Comparison of ENCODE assay signal across 8 cellular contexts in the genomic region with DNA sequence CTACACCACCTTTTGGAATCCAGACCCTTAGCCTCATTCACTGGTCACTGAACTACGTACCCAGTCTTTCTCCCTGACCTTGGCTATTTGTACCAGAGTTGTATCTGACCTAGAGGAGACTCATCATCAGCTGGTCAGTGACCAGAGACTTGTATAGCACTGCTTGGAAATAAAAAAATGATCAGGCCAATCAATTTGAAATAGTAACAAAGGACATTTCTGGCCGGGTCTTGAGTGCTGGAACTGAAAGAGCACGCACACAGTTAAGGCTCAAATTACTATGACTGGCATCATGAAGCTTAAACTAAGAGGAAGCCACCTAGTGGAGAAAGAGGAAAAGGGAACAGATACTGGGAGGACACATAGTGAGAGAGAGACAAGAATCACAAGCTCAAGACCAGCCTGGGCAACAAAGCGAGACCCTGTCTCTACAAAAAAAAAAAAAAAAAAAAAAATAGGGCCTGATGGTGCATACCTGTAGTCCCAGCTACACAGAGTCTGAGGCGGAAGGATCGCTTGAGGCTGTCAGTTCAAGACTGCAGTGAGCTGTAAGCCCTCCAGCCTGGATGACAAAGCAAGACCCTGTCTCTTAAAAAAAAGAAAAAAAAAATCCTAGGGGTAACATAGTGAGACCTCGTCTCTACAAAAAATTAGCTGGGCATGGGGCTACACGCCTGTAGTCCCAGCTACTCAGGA. TPM values are rescaled to one million over a fixed set of nuclear protein-coding genes. Genes with fewer than 3 reads are reported as not detected.
DNase-seq lines count a peak whose midpoint lies in the region; TF ChIP-seq lines count a peak whose summit lies in the region.

No MANE protein-coding gene starts in this region.

- peak overlapping the region; percentile 18 for H3K4me3 ChIP-seq in AG04449 (ENCODE audit: low read depth, low read length)
- no peak overlapping the region for H3K4me3 ChIP-seq in LNCaP clone FGC (ENCODE audit: low read depth, low read length)

- peak overlapping the region; percentile 52 for H3K4me3 Mint-ChIP-seq in HFFc6

- H3K9me3 Mint-ChIP-seq in HFFc6: no peaks in the 10 kb centered on the region

- POLR2A ChIA-PET in AG04449 (lab: Yijun Ruan, JAX): no interaction called here

- peaks cover 6% of the 10 kb centered on the region for H3K4me1 Mint-ChIP-seq in HFFc6 (ENCODE audit: low read depth)

- intact Hi-C loops in posterior cingulate gyrus (cut with DNase I): loop anchor here (5.0 kb wide), 1 partner anchor 296 kb away; no protein-coding TSS in a partner anchor

- H3K27ac Mint-ChIP-seq in HFFc6: peak overlapping the region; percentile 54

- TF ChIP-seq CTCF in AG04449 (IDR thresholded peaks at IDR 0.05; ENCODE audit: insufficient read depth, low read length, missing control alignments): peak; percentile 65
- TF ChIP-seq CTCF in GM12874 (IDR thresholded peaks at IDR 0.05; ENCODE audit: insufficient read depth, low read depth, low read length): peak; percentile 66
- peak; percentile 83 for TF ChIP-seq CTCF in HFFc6 (IDR thresholded peaks at IDR 0.05)
- TF ChIP-seq CTCF in LNCaP clone FGC (IDR thresholded peaks at IDR 0.05; ENCODE audit: control insufficient read depth, extremely low read depth, insufficient read depth): peak; percentile 66

- H3K27me3 Mint-ChIP-seq in HFFc6 (ENCODE audit: insufficient read depth): peaks cover 2% of the 10 kb centered on the region; the same call in 1 of the 2 replicates

- DNase-seq in AG04449 (ENCODE audit: low read depth, low spot score) (peak; percentile 26), HFFc6 (peak; percentile 71), LNCaP clone FGC (ENCODE audit: low read depth) (peak; percentile 36), RKO (ENCODE audit: low spot score) (peak; percentile 90), dermis microvascular lymphatic vessel endothelial cell (ENCODE audit: low read depth in 2 of 2) (peak; percentile 50 to 77), lung microvascular endothelial cell (ENCODE audit: low read depth in 2 of 2) (peak; percentile 75 to 77), posterior cingulate gyrus (no peak)

- CTCF ChIA-PET in AG04449 (lab: Yijun Ruan, JAX): interaction anchor here (0.7 to 1.6 kb wide), 30 partner anchors 8 to 757 kb away, joined by 3 to 40 read pairs (median 4); partner anchors contain the start of genes REEP5 and SRP19

- H3K36me3 Mint-ChIP-seq in HFFc6 (ENCODE audit: low read depth): no peaks in the 10 kb centered on the region

RNA-seq across cellular contexts. Expression of gene SRP19, which starts 12.8 kb away (rescaled TPM):
- 10 to 100 TPM; 53.8 to 69.5 (median 58.9) TPM for total RNA-seq in HFFc6 (2021; fragmentation: NEBNext Ultra II Directional; extraction: Animal tissue kit (Norgen Biotek cat#: 25700))
- total RNA-seq in dermis microvascular lymphatic vessel endothelial cell (25.5 and 30.1 TPM in 2 replicates), lung microvascular endothelial cell (27.7 and 32.3 TPM in 2 replicates)

Comparison
In these comparisons a context has a peak if more than half of its experiments do, and no peak if none do; other contexts are left out.
1. DNase-seq: peak in AG04449 (single experiment), HFFc6 (single experiment), LNCaP clone FGC (single experiment), RKO (single experiment), dermis microvascular lymphatic vessel endothelial cell (2 of 2) and lung microvascular endothelial cell (2 of 2); none in posterior cingulate gyrus (0 of 10).
2. Peak in every context shown above with its lines, with median percentiles within 50 percentile points of each other: CTCF ChIP-seq.